ENCODE assay signal across 12 cellular contexts in genomic region chr1:44797886-44798285, GRCh38. TPM values are rescaled to one million over a fixed set of nuclear protein-coding genes. Genes with fewer than 3 reads are reported as not detected.
DNase-seq lines count a peak whose midpoint lies in the region; ATAC-seq, FAIRE-seq and TF ChIP-seq lines count a peak whose summit lies in the region.
"Not testable (repeated sequence)": the region's sequence is repeated elsewhere in the genome, so short reads cannot be mapped to it uniquely, and the experiment has no call there.
"Had no signal": no experiment of that assay in that cellular context is flagged by ENCODE, and none has a peak within 500 bp of the region (broad histone marks: within the 10 kb centered on the region; RNA-seq: fewer than 3 reads in every experiment).

No MANE protein-coding gene starts in this region.

- in situ Hi-C loops in K562 (cut with MboI): loop anchor here (10.0 kb wide), 1 partner anchor 507 kb away; no protein-coding TSS in a partner anchor

- DNase-seq in HCT116 (ENCODE audit: low read depth, low spot score); K562 (ENCODE audit: extremely low read depth in 1 of 4, low spot score in 3 of 4): not testable (repeated sequence)
- DNase-seq in activated CD8-positive, alpha-beta memory T cell treated with anti-CD3 and anti-CD28 coated beads, Interleukin-2, amount 50 U/mL, for 48 hours: peak; percentile 47
- DNase-seq in kidney (peak; percentile 34), sciatic nerve (ENCODE audit: low spot score) (peak; percentile 50), uterus (peak in 1 of 2 donors; percentile 8)

- H3K36me3 ChIP-seq in HCT116 (ENCODE audit: control insufficient read depth in 1 of 2, insufficient read depth in 2 of 2, low read length in 2 of 2): peaks cover 0 to 11% of the 10 kb centered on the region in 2 experiments; a peak in 2 of 4 replicates
- peaks cover 12% of the 10 kb centered on the region for H3K36me3 ChIP-seq in K562 (ENCODE audit: control insufficient read depth, insufficient read depth, low read length)
- not testable (repeated sequence) for H3K36me3 ChIP-seq in kidney (ENCODE audit: control insufficient read depth in 1 of 2, insufficient read depth in 2 of 2, low read length in 2 of 2); uterus

- H3K4me1 Mint-ChIP-seq in T-helper 1 cell treated with Interleukin-12 subunit alpha and Interleukin-12 subunit beta and Interleukin-4 antibody, amounts not matched to agents 30 μg/mL and 1 μg/mL, for 36 hours (ENCODE audit: low read depth): peaks cover 22% of the 10 kb centered on the region

- not testable (repeated sequence) for H3K9me3 Mint-ChIP-seq in T-helper 1 cell treated with Interleukin-12 subunit alpha and Interleukin-12 subunit beta and Interleukin-4 antibody, amounts not matched to agents 30 μg/mL and 1 μg/mL, for 36 hours

- RAD21 ChIA-PET in HCT116 (lab: Charles Lee; ENCODE audit: low non-redundant PET in 1 of 2, low total read pairs in 2 of 2, uncharacterized antibody in 2 of 2, unreplicated experiment in 2 of 2): not testable (repeated sequence)

- TF ChIP-seq POLR2A in HCT116 (IDR thresholded peaks at IDR 0.05; ENCODE audit: borderline replicate concordance, extremely low read depth, insufficient read depth, insufficient read length); K562 (conservative IDR thresholded peaks at IDR 0.05); uterus (IDR thresholded peaks at IDR 0.05): not testable (repeated sequence)

- intact Hi-C loops in HCT116 (cut with micrococcal nuclease); K562 (cut with micrococcal nuclease); kidney (cut with DNase I); sciatic nerve (cut with DNase I); uterus (cut with DNase I; ENCODE audit: low total_unique reads): not testable (repeated sequence)

- H3K4me3 ChIP-seq in HCT116 (replicated peaks in 1 of 2; ENCODE audit: low read depth in 1 of 2, low read length in 2 of 2); K562; kidney (ENCODE audit: low read length in 2 of 2); uterus: not testable (repeated sequence)

- H3K4me1 ChIP-seq in HCT116 (ENCODE audit: control insufficient read depth in 1 of 2, insufficient read depth in 2 of 2, low read length in 2 of 2) (peaks cover 29 to 67% of the 10 kb centered on the region in 2 experiments), K562 (replicated peaks in 1 of 2; ENCODE audit: control insufficient read depth in 2 of 2, insufficient read depth in 2 of 2, low read length in 2 of 2) (peaks cover 31 to 47% of the 10 kb centered on the region in 2 experiments), kidney (ENCODE audit: control insufficient read depth in 1 of 2, insufficient read depth in 1 of 2, low read depth in 1 of 2, low read length in 2 of 2) (peaks cover 0 to 15% of the 10 kb centered on the region in 2 donors)
- H3K4me1 ChIP-seq in uterus: not testable (repeated sequence)

- H3K27ac Mint-ChIP-seq in T-helper 1 cell treated with Interleukin-12 subunit alpha and Interleukin-12 subunit beta and Interleukin-4 antibody, amounts not matched to agents 30 μg/mL and 1 μg/mL, for 36 hours: peak overlapping the region; percentile 26

- not testable (repeated sequence) for H3K9me2 ChIP-seq in HCT116 (ENCODE audit: insufficient read depth)

- not testable (repeated sequence) for ATAC-seq in HCT116, K562, sciatic nerve

- not testable (repeated sequence) for H3K9me1 ChIP-seq in K562 (ENCODE audit: control insufficient read depth, insufficient read depth, low read length)

- not testable (repeated sequence) for FAIRE-seq in K562 (lab: Jason Lieb, UNC); kidney (lab: Jason Lieb, UNC)

- H3K79me2 ChIP-seq in HCT116 (ENCODE audit: insufficient read depth, low read length) (peaks cover 26% of the 10 kb centered on the region), K562 (ENCODE audit: control insufficient read depth, insufficient read depth, low read length) (peaks cover 20% of the 10 kb centered on the region)

- H4K20me1 ChIP-seq in HCT116 (ENCODE audit: insufficient read depth); K562 (replicated peaks; ENCODE audit: control insufficient read depth, insufficient read depth, low read length): not testable (repeated sequence)

- 75% methylated on average over 7 of the region's 8 CpGs for WGBS in K562 (ENCODE audit: insufficient coverage, low coverage, missing lambda C conversion rate)

- H2AFZ ChIP-seq in HCT116 (ENCODE audit: low read depth, low read length, poor library complexity, severe bottlenecking): not testable (repeated sequence)
- peak overlapping the region; percentile 72 for H2AFZ ChIP-seq in K562 (ENCODE audit: low read depth, low read length)

- TF ChIP-seq RAD21 in HCT116 (IDR thresholded peaks at IDR 0.05; ENCODE audit: low read depth); K562 (CRISPR knock-in tag; conservative IDR thresholded peaks at IDR 0.05 in 1 of 2, IDR thresholded peaks at IDR 0.05 in 1 of 2): not testable (repeated sequence)

- not testable (repeated sequence) for BruUV-seq in HCT116 (replicated peaks; lab: Mats Ljungman, UMichigan); K562 (replicated peaks; lab: Mats Ljungman, UMichigan)

- not testable (repeated sequence) for TF ChIP-seq EP300 in K562 (IDR thresholded peaks at IDR 0.05; ENCODE audit: low read length)

- CTCF ChIA-PET in HCT116 (lab: Charles Lee); K562 (lab: Yijun Ruan, JAX; ENCODE audit: low intra/inter-chr PET ratio): not testable (repeated sequence)

- not testable (repeated sequence) for H3K9me3 ChIP-seq in HCT116 (ENCODE audit: control insufficient read depth in 1 of 2, insufficient read depth in 1 of 2, low read depth in 1 of 2, low read length in 2 of 2); K562 (replicated peaks; ENCODE audit: control insufficient read depth, insufficient read depth, low read depth, low read length); kidney (ENCODE audit: control insufficient read depth in 1 of 2, low read length in 2 of 2); uterus

- POLR2A ChIA-PET in HCT116 (lab: Charles Lee): interaction anchor here (4.3 to 5.5 kb wide), 2 partner anchors 20 to 76 kb away, joined by 47 to 86 read pairs; no protein-coding TSS in a partner anchor
- POLR2A ChIA-PET in K562 (lab: Yijun Ruan, JAX): interaction anchor here (1.1 to 16.9 kb wide), 5 partner anchors 10 to 214 kb away, joined by 5 to 594 read pairs (median 8); partner anchors contain the start of genes BTBD19 and UROD

- not testable (repeated sequence) for H3K4me3 Mint-ChIP-seq in T-helper 1 cell treated with Interleukin-12 subunit alpha and Interleukin-12 subunit beta and Interleukin-4 antibody, amounts not matched to agents 30 μg/mL and 1 μg/mL, for 36 hours

- not testable (repeated sequence) for H3K27me3 Mint-ChIP-seq in T-helper 1 cell treated with Interleukin-12 subunit alpha and Interleukin-12 subunit beta and Interleukin-4 antibody, amounts not matched to agents 30 μg/mL and 1 μg/mL, for 36 hours (ENCODE audit: low read depth)

- peaks cover 12% of the 10 kb centered on the region for H3K36me3 Mint-ChIP-seq in T-helper 1 cell treated with Interleukin-12 subunit alpha and Interleukin-12 subunit beta and Interleukin-4 antibody, amounts not matched to agents 30 μg/mL and 1 μg/mL, for 36 hours (ENCODE audit: low read depth)

- H3K9ac ChIP-seq in HCT116 (ENCODE audit: low read length); K562 (ENCODE audit: insufficient read depth in 1 of 2, low read depth in 2 of 2, low read length in 2 of 2); kidney (ENCODE audit: low read length in 2 of 2): not testable (repeated sequence)

- not testable (repeated sequence) for TF ChIP-seq CTCF in C4-2B (conservative IDR thresholded peaks at IDR 0.05); HCT116 (IDR thresholded peaks at IDR 0.05 in 2 of 3, conservative IDR thresholded peaks at IDR 0.05 in 1 of 3; ENCODE audit: borderline replicate concordance in 1 of 3, insufficient read depth in 1 of 3, low read depth in 2 of 3, low read length in 2 of 3); K562 (IDR thresholded peaks at IDR 0.05 in 2 of 3, conservative IDR thresholded peaks at IDR 0.05 in 1 of 3; ENCODE audit: insufficient read depth in 2 of 3, low read depth in 1 of 3, low read length in 3 of 3); kidney (IDR thresholded peaks at IDR 0.05; ENCODE audit: borderline replicate concordance, extremely low read depth, insufficient read depth); uterus (IDR thresholded peaks at IDR 0.05)

- not testable (repeated sequence) for H3K4me2 ChIP-seq in HCT116 (ENCODE audit: low read length); K562 (ENCODE audit: insufficient read depth, low read length)

- H3K27ac ChIP-seq in C4-2B (peak overlapping the region; percentile 65; the same call in 1 of the 2 replicates), HCT116 (ENCODE audit: low read depth, low read length) (peak overlapping the region; percentile 84; the same call in 1 of the 2 replicates), uterus (peak overlapping the region; percentile 88 to 97)
- not testable (repeated sequence) for H3K27ac ChIP-seq in K562 (ENCODE audit: extremely low read depth, low read depth, low read length); kidney (ENCODE audit: low read depth in 2 of 2, low read length in 2 of 2)

- H3K27me3 ChIP-seq in HCT116 (ENCODE audit: insufficient read depth, low read length); K562 (ENCODE audit: control insufficient read depth in 2 of 2, insufficient read depth in 2 of 2, low read length in 2 of 2); uterus: not testable (repeated sequence)

RNA-seq across cellular contexts. Expression of gene PLK3, which starts 2.3 kb away (rescaled TPM):
- total RNA-seq in HCT116 (2021; ENCODE audit: unreplicated experiment): 56.1 TPM
- polyA plus RNA-seq in HCT116 (2012): 67.3 and 78.0 TPM in 2 replicates
- total RNA-seq in K562 (2011; cell fraction: chromatin; rRNA removed; ENCODE audit: low replicate concordance): 66.7 and 212 TPM in 2 replicates
- 133 and 170 TPM in 2 replicates for total RNA-seq in K562 (2011; cell fraction: nucleolus; rRNA removed)
- 70.2 and 84.7 TPM in 2 replicates for total RNA-seq in K562 (2011; cell fraction: nucleoplasm; rRNA removed)
- 15.3 and 17.4 TPM in 2 replicates for total RNA-seq in K562 (2014; rRNA removed)
- total RNA-seq in K562 (2014; rRNA removed; fragmentation: Illumina TruSeq; extraction: Trizol): 5.2 and 6.6 TPM in 2 replicates
- 5.8 and 7.7 TPM in 2 replicates for total RNA-seq in K562 (2015; rRNA removed; fragmentation: Illumina TruSeq; extraction: Trizol)
- 17.9 and 19.3 TPM in 2 replicates for total RNA-seq in K562 (2021)
- 11.0 and 15.5 TPM in 2 replicates for polyA plus RNA-seq in K562 (2011; rRNA removed)
- 14.0 and 19.5 TPM in 2 replicates for polyA plus RNA-seq in K562 (2011; cell fraction: cytosol; rRNA removed)
- 73.9 and 132 TPM in 2 replicates for polyA plus RNA-seq in K562 (2011; cell fraction: nucleus; rRNA removed)
- polyA plus RNA-seq in K562 (2012): 10.1 and 18.5 TPM in 2 replicates
- polyA plus RNA-seq in K562 (2014; fragmentation: Illumina TruSeq; extraction: Trizol): 12.2 and 14.0 TPM in 2 replicates
- polyA plus RNA-seq in K562 (2014; fragmentation: Nextera tagmentation; extraction: Ambion mirVana): 1 to 10 TPM in 1 of 2 experiments, under 1 TPM in 1; 0.52 to 1.9 TPM
- 22.7 and 24.2 TPM in 2 replicates for polyA plus RNA-seq in K562 (2014; rRNA removed)
- 5.5 and 7.4 TPM in 2 replicates for polyA minus RNA-seq in K562 (2011; rRNA and poly(A)+ RNA removed)
- 7.5 and 8.9 TPM in 2 replicates for polyA minus RNA-seq in K562 (2011; cell fraction: cytosol; rRNA and poly(A)+ RNA removed)
- polyA minus RNA-seq in K562 (2011; cell fraction: nucleus; rRNA and poly(A)+ RNA removed): 34.8 and 42.1 TPM in 2 replicates
- 24.3 TPM for total RNA-seq in kidney
- polyA plus RNA-seq in kidney (ENCODE audit: insufficient read depth, low read depth, low replicate concordance): 4.4 TPM
- total RNA-seq in sciatic nerve: 26.1 TPM
- 10 to 100 TPM in 3 of 4 donors, 1 to 10 TPM in 1; 1.8 to 36.6 (median 21.1) TPM for total RNA-seq in uterus

RNA-seq across cellular contexts. Expression of gene DYNLT4, which starts 9.3 kb away (rescaled TPM):
- 0.96 TPM for total RNA-seq in HCT116 (2021; ENCODE audit: unreplicated experiment)
- 2.4 and 3.1 TPM in 2 replicates for polyA plus RNA-seq in HCT116 (2012)
- not detected in 2 replicates for total RNA-seq in K562 (2011; cell fraction: chromatin; rRNA removed; ENCODE audit: low replicate concordance)
- 0.83 and 2.2 TPM in 2 replicates for total RNA-seq in K562 (2011; cell fraction: nucleolus; rRNA removed)
- total RNA-seq in K562 (2011; cell fraction: nucleoplasm; rRNA removed): 0.59 TPM in 1 of 2 replicates, not detected in the other
- total RNA-seq in K562 (2014; rRNA removed): 0.73 TPM in 1 of 2 replicates, not detected in the other
- not detected in 2 replicates for total RNA-seq in K562 (2014; rRNA removed; fragmentation: Illumina TruSeq; extraction: Trizol)
- not detected in 2 replicates for total RNA-seq in K562 (2015; rRNA removed; fragmentation: Illumina TruSeq; extraction: Trizol)
- total RNA-seq in K562 (2021): 0.29 TPM in 1 of 2 replicates, not detected in the other
- 0.11 TPM in 1 of 2 replicates, not detected in the other for polyA plus RNA-seq in K562 (2011; rRNA removed)
- polyA plus RNA-seq in K562 (2011; cell fraction: cytosol; rRNA removed): 0.13 TPM in 1 of 2 replicates, not detected in the other
- polyA plus RNA-seq in K562 (2011; cell fraction: nucleus; rRNA removed): 0.38 and 0.57 TPM in 2 replicates
- polyA plus RNA-seq in K562 (2012): 0.10 and 0.18 TPM in 2 replicates
- not detected in 2 replicates for polyA plus RNA-seq in K562 (2014; fragmentation: Illumina TruSeq; extraction: Trizol)
- not detected for polyA plus RNA-seq in K562 (2014; fragmentation: Nextera tagmentation; extraction: Ambion mirVana)
- polyA plus RNA-seq in K562 (2014; rRNA removed): not detected in 2 replicates
- not detected in 2 replicates for polyA minus RNA-seq in K562 (2011; rRNA and poly(A)+ RNA removed)
- polyA minus RNA-seq in K562 (2011; cell fraction: cytosol; rRNA and poly(A)+ RNA removed): not detected in 2 replicates
- polyA minus RNA-seq in K562 (2011; cell fraction: nucleus; rRNA and poly(A)+ RNA removed): 0.44 and 0.54 TPM in 2 replicates
- total RNA-seq in kidney: 1.2 TPM
- not detected for polyA plus RNA-seq in kidney (ENCODE audit: insufficient read depth, low read depth, low replicate concordance)
- 0.49 TPM for total RNA-seq in sciatic nerve
- total RNA-seq in uterus: 1 to 10 TPM in 1 of 4 donors, not detected in 3; 4.4 TPM
- total RNA-seq: H7, MCF 10A, SJSA1 had no signal
- polyA plus RNA-seq: IgD-negative memory B cell had no signal

RNA-seq across cellular contexts. Expression of gene BEST4, which starts 9.9 kb away (rescaled TPM):
- total RNA-seq in HCT116 (2021; ENCODE audit: unreplicated experiment) (0.52 TPM), K562 (2014; rRNA removed) (not detected in 2 replicates), K562 (2014; rRNA removed; fragmentation: Illumina TruSeq; extraction: Trizol) (not detected in 2 replicates), K562 (2015; rRNA removed; fragmentation: Illumina TruSeq; extraction: Trizol) (not detected in 2 replicates), K562 (2021) (not detected in 2 replicates), kidney (0.50 TPM), sciatic nerve (0.36 TPM), uterus (1 to 10 TPM in 1 of 4 donors, under 1 TPM in 1, not detected in 2; 0.21 to 1.0 TPM)
- 0.26 and 0.35 TPM in 2 replicates for polyA plus RNA-seq in HCT116 (2012)
- 0.23 TPM in 1 of 2 replicates, not detected in the other for total RNA-seq in K562 (2011; cell fraction: chromatin; rRNA removed; ENCODE audit: low replicate concordance)
- not detected in 2 replicates for total RNA-seq in K562 (2011; cell fraction: nucleolus; rRNA removed)
- total RNA-seq in K562 (2011; cell fraction: nucleoplasm; rRNA removed): 0.38 TPM in 1 of 2 replicates, not detected in the other
- polyA plus RNA-seq in K562 (2011; rRNA removed) (0.05 and 0.07 TPM in 2 replicates), K562 (2014; fragmentation: Illumina TruSeq; extraction: Trizol) (not detected in 2 replicates), K562 (2014; fragmentation: Nextera tagmentation; extraction: Ambion mirVana) (not detected), K562 (2014; rRNA removed) (0.11 TPM in 1 of 2 replicates, not detected in the other), kidney (ENCODE audit: insufficient read depth, low read depth, low replicate concordance) (0.37 TPM)
- 0.07 and 0.13 TPM in 2 replicates for polyA plus RNA-seq in K562 (2011; cell fraction: cytosol; rRNA removed)
- polyA plus RNA-seq in K562 (2011; cell fraction: nucleus; rRNA removed): 0.24 and 0.60 TPM in 2 replicates
- 0.04 and 0.06 TPM in 2 replicates for polyA plus RNA-seq in K562 (2012)
- not detected in 2 replicates for polyA minus RNA-seq in K562 (2011; rRNA and poly(A)+ RNA removed)
- not detected in 2 replicates for polyA minus RNA-seq in K562 (2011; cell fraction: cytosol; rRNA and poly(A)+ RNA removed)
- polyA minus RNA-seq in K562 (2011; cell fraction: nucleus; rRNA and poly(A)+ RNA removed): not detected in 2 replicates
- total RNA-seq: SJSA1 had no signal

RNA-seq across cellular contexts. Expression of gene BTBD19, which starts 10.4 kb away (rescaled TPM):
- total RNA-seq in HCT116 (2021; ENCODE audit: unreplicated experiment) (11.6 TPM), K562 (2014; rRNA removed) (0.73 and 1.5 TPM in 2 replicates), K562 (2014; rRNA removed; fragmentation: Illumina TruSeq; extraction: Trizol) (0.32 and 0.76 TPM in 2 replicates), K562 (2015; rRNA removed; fragmentation: Illumina TruSeq; extraction: Trizol) (0.41 and 0.72 TPM in 2 replicates), K562 (2021) (1.7 and 2.0 TPM in 2 replicates), kidney (16.5 TPM), sciatic nerve (35.0 TPM), uterus (10 to 100 TPM in 1 of 4 donors, 1 to 10 TPM in 3; 3.8 to 41.9 (median 6.6) TPM)
- 5.2 and 6.1 TPM in 2 replicates for polyA plus RNA-seq in HCT116 (2012)
- total RNA-seq in K562 (2011; cell fraction: chromatin; rRNA removed; ENCODE audit: low replicate concordance): 7.6 and 19.8 TPM in 2 replicates
- total RNA-seq in K562 (2011; cell fraction: nucleolus; rRNA removed): 8.9 and 14.7 TPM in 2 replicates
- total RNA-seq in K562 (2011; cell fraction: nucleoplasm; rRNA removed): 8.6 and 18.8 TPM in 2 replicates
- polyA plus RNA-seq in K562 (2011; rRNA removed) (1.4 and 1.5 TPM in 2 replicates), K562 (2014; fragmentation: Illumina TruSeq; extraction: Trizol) (0.95 and 1.4 TPM in 2 replicates), K562 (2014; fragmentation: Nextera tagmentation; extraction: Ambion mirVana) (under 1 TPM; 0.22 to 0.38 TPM), K562 (2014; rRNA removed) (1.8 and 1.9 TPM in 2 replicates), kidney (ENCODE audit: insufficient read depth, low read depth, low replicate concordance) (3.2 TPM)
- 0.86 and 1.3 TPM in 2 replicates for polyA plus RNA-seq in K562 (2011; cell fraction: cytosol; rRNA removed)
- 5.9 and 14.9 TPM in 2 replicates for polyA plus RNA-seq in K562 (2011; cell fraction: nucleus; rRNA removed)
- 1.6 and 2.0 TPM in 2 replicates for polyA plus RNA-seq in K562 (2012)
- polyA minus RNA-seq in K562 (2011; rRNA and poly(A)+ RNA removed): 0.75 and 1.1 TPM in 2 replicates
- polyA minus RNA-seq in K562 (2011; cell fraction: cytosol; rRNA and poly(A)+ RNA removed): 1.8 TPM in 1 of 2 replicates, not detected in the other
- 4.9 and 5.0 TPM in 2 replicates for polyA minus RNA-seq in K562 (2011; cell fraction: nucleus; rRNA and poly(A)+ RNA removed)
- polyA plus RNA-seq: IgD-negative memory B cell had no signal

RNA-seq across cellular contexts. Expression of gene RPS8, which starts 22.5 kb away (rescaled TPM):
- total RNA-seq in HCT116 (2021; ENCODE audit: unreplicated experiment) (2,296 TPM), K562 (2014; rRNA removed) (3,851 and 4,431 TPM in 2 replicates), K562 (2014; rRNA removed; fragmentation: Illumina TruSeq; extraction: Trizol) (2,850 and 3,258 TPM in 2 replicates), K562 (2015; rRNA removed; fragmentation: Illumina TruSeq; extraction: Trizol) (3,074 and 3,307 TPM in 2 replicates), K562 (2021) (3,109 and 3,518 TPM in 2 replicates), kidney (1,449 TPM), sciatic nerve (1,483 TPM), uterus (1,000 to 10,000 TPM; 2,651 to 7,196 (median 4,456) TPM)
- 2,510 and 2,655 TPM in 2 replicates for polyA plus RNA-seq in HCT116 (2012)
- 542 and 786 TPM in 2 replicates for total RNA-seq in K562 (2011; cell fraction: chromatin; rRNA removed; ENCODE audit: low replicate concordance)
- 948 and 967 TPM in 2 replicates for total RNA-seq in K562 (2011; cell fraction: nucleolus; rRNA removed)
- total RNA-seq in K562 (2011; cell fraction: nucleoplasm; rRNA removed): 930 and 1,480 TPM in 2 replicates
- polyA plus RNA-seq in K562 (2011; rRNA removed) (2,871 and 3,497 TPM in 2 replicates), K562 (2014; fragmentation: Illumina TruSeq; extraction: Trizol) (2,545 and 2,717 TPM in 2 replicates), K562 (2014; fragmentation: Nextera tagmentation; extraction: Ambion mirVana) (1,000 to 10,000 TPM; 2,431 to 2,562 TPM), K562 (2014; rRNA removed) (3,694 and 4,168 TPM in 2 replicates), kidney (ENCODE audit: insufficient read depth, low read depth, low replicate concordance) (1,538 TPM)
- polyA plus RNA-seq in K562 (2011; cell fraction: cytosol; rRNA removed): 2,484 and 3,204 TPM in 2 replicates
- 1,065 and 1,968 TPM in 2 replicates for polyA plus RNA-seq in K562 (2011; cell fraction: nucleus; rRNA removed)
- polyA plus RNA-seq in K562 (2012): 3,267 and 3,835 TPM in 2 replicates
- 1,274 and 1,304 TPM in 2 replicates for polyA minus RNA-seq in K562 (2011; rRNA and poly(A)+ RNA removed)
- polyA minus RNA-seq in K562 (2011; cell fraction: cytosol; rRNA and poly(A)+ RNA removed): 927 and 1,052 TPM in 2 replicates
- polyA minus RNA-seq in K562 (2011; cell fraction: nucleus; rRNA and poly(A)+ RNA removed): 256 and 454 TPM in 2 replicates
